Comparison of ENCODE assay signal across 8 cellular contexts in genomic region chr18:56176750-56177149, GRCh38.
"Had no signal": no experiment of that assay in that cellular context is flagged by ENCODE, and none has a peak within 500 bp of the region (broad histone marks: within the 10 kb centered on the region; RNA-seq: fewer than 3 reads in every experiment).

No MANE protein-coding gene starts in this region.

- H3K9me3 Mint-ChIP-seq: GM23338, H9 had no signal

- H3K27ac Mint-ChIP-seq: GM23338, H9 had no signal

- H3K9ac ChIP-seq: KMS-11 had no signal

- H3K4me3 Mint-ChIP-seq: GM23338, H9 had no signal

- FAIRE-seq: H1, H54, HTR-8/SVneo had no signal

- ATAC-seq: GM23338 had no signal

- H3K4me3 ChIP-seq: GM23338 had no signal

- H3K27ac ChIP-seq: KMS-11 had no signal

- H3K4me2 ChIP-seq: GM23338, KMS-11 had no signal

- DNase-seq: H9, HCEC 1CT, KBM-7 had no signal

- H2AFZ ChIP-seq: GM23338 had no signal
